In the genomic region with DNA sequence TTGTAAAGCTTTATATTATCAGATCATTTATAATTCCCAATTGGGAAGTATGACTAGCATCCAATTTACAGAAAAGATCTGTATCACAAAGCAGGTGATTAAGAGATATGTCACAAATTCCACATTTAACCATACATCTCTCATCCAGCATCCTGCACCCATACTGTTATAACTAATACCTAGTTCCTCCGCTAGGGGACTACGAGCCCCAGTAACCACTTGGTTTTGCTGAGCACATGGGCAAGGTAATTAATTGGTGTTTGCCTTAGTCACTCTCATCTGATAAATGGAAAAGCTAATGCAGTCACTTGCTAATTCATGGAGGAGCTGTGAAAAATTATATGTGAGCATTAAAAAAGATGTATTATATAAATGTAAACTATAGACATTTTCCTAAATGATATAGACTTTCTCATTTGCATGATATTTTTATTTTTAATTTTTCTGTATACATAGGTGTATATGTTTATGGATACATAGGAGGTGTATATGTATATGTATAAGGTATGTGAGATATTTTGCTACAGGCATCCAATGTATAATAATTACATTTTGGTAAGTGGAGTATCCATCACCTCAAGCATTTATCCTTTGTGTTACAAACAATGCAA, we compare ENCODE assay signal across 11 cellular contexts.
DNase-seq lines count a peak whose midpoint lies in the region; ATAC-seq, FAIRE-seq and TF ChIP-seq lines count a peak whose summit lies in the region.
"Had no signal": no experiment of that assay in that cellular context is flagged by ENCODE, and none has a peak within 500 bp of the region (broad histone marks: within the 10 kb centered on the region; RNA-seq: fewer than 3 reads in every experiment).

No MANE protein-coding gene starts in this region.

- CTCF ChIA-PET in AG04449 (lab: Yijun Ruan, JAX) = interaction anchor here (1.0 to 3.8 kb wide), 3 partner anchors 11 to 88 kb away, joined by 4 to 13 read pairs (median 8); no protein-coding TSS in a partner anchor

- DNase-seq in AG04449 (ENCODE audit: low read depth, low spot score) = no peak
- DNase-seq in HuH-7 (ENCODE audit: low spot score) = peak; percentile 10
- DNase-seq in bronchial epithelial cell (ENCODE audit: low read depth) = peak; percentile 8
- DNase-seq in NCI-H1694 (lab: John Stamatoyannopoulos, UW) = no peak
- DNase-seq in anterior cingulate cortex (lab: John Stamatoyannopoulos, UW) = no peak
- no peak for DNase-seq in T1000 (lab: John Stamatoyannopoulos, UW)
- no peak for DNase-seq in NCI-H2029 (lab: John Stamatoyannopoulos, UW)
- DNase-seq: adrenal gland, NCI-H1092 treated with DMSO at 0.1 percent for 48 hours, posterior cingulate gyrus had no signal

- H3K4me3 ChIP-seq in AG04449 (ENCODE audit: low read depth, low read length) (no peak overlapping the region), bronchial epithelial cell (ENCODE audit: low read depth, low read length) (no peak overlapping the region)
- H3K4me3 ChIP-seq: adrenal gland had no signal

- TF ChIP-seq CTCF in AG04449 (IDR thresholded peaks at IDR 0.05; ENCODE audit: insufficient read depth, low read length, missing control alignments) (peak; percentile 57), bronchial epithelial cell (IDR thresholded peaks at IDR 0.05; ENCODE audit: insufficient read depth, low read length, severe bottlenecking) (peak; percentile 16)

- POLR2A ChIA-PET in AG04449 (lab: Yijun Ruan, JAX) = no interaction called here

- no peak for TF ChIP-seq POLR2A in GM18505 (IDR thresholded peaks at IDR 0.05; ENCODE audit: borderline replicate concordance, extremely low read depth, insufficient read depth, insufficient read length)

- no peak for FAIRE-seq in bronchial epithelial cell (lab: Jason Lieb, UNC)

- H3K27me3 ChIP-seq in bronchial epithelial cell (ENCODE audit: control insufficient read depth, insufficient read depth, low read length) = no peaks in the 10 kb centered on the region
- H3K27me3 ChIP-seq: adrenal gland had no signal

- peak; percentile 68 for ATAC-seq in GM18505 (IDR thresholded peaks at IDR 0.05; ENCODE audit: unreplicated experiment)

- no peaks in the 10 kb centered on the region for H3K36me3 ChIP-seq in bronchial epithelial cell (ENCODE audit: control insufficient read depth, insufficient read depth, low read length)
- H3K36me3 ChIP-seq: adrenal gland had no signal

Comparison
In these comparisons a context has a peak if more than half of its experiments do, and no peak if none do; other contexts are left out.
1. DNase-seq: peak in HuH-7 (single experiment) and bronchial epithelial cell (single experiment); none in AG04449 (single experiment), NCI-H1694 (single experiment), anterior cingulate cortex (0 of 58), T1000 (single experiment) and NCI-H2029 (single experiment).